2 cellular contexts compared by ENCODE assay signal in the genomic region with DNA sequence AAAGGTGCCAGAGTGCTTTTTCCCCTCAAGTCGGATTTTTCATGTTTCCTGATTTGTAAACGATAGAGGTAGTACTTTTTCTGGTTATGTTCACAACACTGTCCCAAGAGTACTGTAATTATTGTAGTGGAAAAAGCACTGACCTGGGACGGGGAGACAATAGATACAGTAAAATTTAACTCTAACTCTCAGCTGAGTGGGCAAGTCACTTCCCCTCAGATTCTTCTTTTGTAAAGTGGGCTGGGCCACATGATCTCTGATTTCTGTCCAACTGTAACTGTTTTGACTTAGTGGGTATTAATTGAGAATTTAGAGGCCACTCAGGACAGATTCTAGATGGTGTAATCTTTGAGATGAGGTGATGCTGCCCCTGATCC.
TF ChIP-seq lines count a peak whose summit lies in the region.

No MANE protein-coding gene starts in this region.

TF ChIP-seq in HepG2, 621 proteins besides CTCF, POLR2A, EP300 and RAD21:
- TF ChIP-seq MLLT10 (CRISPR knock-in tag; IDR thresholded peaks at IDR 0.05), result no peak
- TF ChIP-seq ZSCAN12 (CRISPR knock-in tag; IDR thresholded peaks at IDR 0.05), result no peak
- no peak for TF ChIP-seq ZFP82 (CRISPR knock-in tag; IDR thresholded peaks at IDR 0.05; ENCODE audit: borderline replicate concordance)
- no peak for TF ChIP-seq PHF21A (CRISPR knock-in tag; IDR thresholded peaks at IDR 0.05)
- TF ChIP-seq, protein P1, sequence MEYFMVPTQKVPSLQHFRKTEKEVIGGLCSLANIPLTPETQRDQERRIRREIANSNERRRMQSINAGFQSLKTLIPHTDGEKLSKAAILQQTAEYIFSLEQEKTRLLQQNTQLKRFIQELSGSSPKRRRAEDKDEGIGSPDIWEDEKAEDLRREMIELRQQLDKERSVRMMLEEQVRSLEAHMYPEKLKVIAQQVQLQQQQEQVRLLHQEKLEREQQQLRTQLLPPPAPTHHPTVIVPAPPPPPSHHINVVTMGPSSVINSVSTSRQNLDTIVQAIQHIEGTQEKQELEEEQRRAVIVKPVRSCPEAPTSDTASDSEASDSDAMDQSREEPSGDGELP (IDR thresholded peaks at IDR 0.05; ENCODE audit: borderline replicate concordance, low read depth), result no peak
- TF ChIP-seq PLSCR1 (CRISPR knock-in tag; IDR thresholded peaks at IDR 0.05; ENCODE audit: borderline replicate concordance), result no peak
- no peak for TF ChIP-seq ZNF431 (CRISPR knock-in tag; IDR thresholded peaks at IDR 0.05; ENCODE audit: borderline replicate concordance, low read depth)
- TF ChIP-seq SUZ12 (IDR thresholded peaks at IDR 0.05; ENCODE audit: low read depth, low read length), result no peak
- no peak for TF ChIP-seq CREM (IDR thresholded peaks at IDR 0.05)
- no peak for TF ChIP-seq CREM (CRISPR knock-in tag; IDR thresholded peaks at IDR 0.05)
- no peak for TF ChIP-seq ZNF639 (CRISPR knock-in tag; conservative IDR thresholded peaks at IDR 0.05)
- TF ChIP-seq HHEX (CRISPR knock-in tag; IDR thresholded peaks at IDR 0.05), result no peak
- TF ChIP-seq ZBTB42 (CRISPR knock-in tag; IDR thresholded peaks at IDR 0.05), result no peak
- TF ChIP-seq, protein P2, sequence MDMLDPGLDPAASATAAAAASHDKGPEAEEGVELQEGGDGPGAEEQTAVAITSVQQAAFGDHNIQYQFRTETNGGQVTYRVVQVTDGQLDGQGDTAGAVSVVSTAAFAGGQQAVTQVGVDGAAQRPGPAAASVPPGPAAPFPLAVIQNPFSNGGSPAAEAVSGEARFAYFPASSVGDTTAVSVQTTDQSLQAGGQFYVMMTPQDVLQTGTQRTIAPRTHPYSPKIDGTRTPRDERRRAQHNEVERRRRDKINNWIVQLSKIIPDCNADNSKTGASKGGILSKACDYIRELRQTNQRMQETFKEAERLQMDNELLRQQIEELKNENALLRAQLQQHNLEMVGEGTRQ (IDR thresholded peaks at IDR 0.05; ENCODE audit: low read depth, low read length), result no peak
- TF ChIP-seq, protein P2 (CRISPR knock-in tag; IDR thresholded peaks at IDR 0.05; ENCODE audit: borderline replicate concordance), result no peak
- no peak for TF ChIP-seq EEA1 (CRISPR knock-in tag; IDR thresholded peaks at IDR 0.05; ENCODE audit: borderline replicate concordance)

TF ChIP-seq in WTC11, 78 proteins besides CTCF, POLR2A, EP300 and RAD21:
- TF ChIP-seq, protein P3, sequence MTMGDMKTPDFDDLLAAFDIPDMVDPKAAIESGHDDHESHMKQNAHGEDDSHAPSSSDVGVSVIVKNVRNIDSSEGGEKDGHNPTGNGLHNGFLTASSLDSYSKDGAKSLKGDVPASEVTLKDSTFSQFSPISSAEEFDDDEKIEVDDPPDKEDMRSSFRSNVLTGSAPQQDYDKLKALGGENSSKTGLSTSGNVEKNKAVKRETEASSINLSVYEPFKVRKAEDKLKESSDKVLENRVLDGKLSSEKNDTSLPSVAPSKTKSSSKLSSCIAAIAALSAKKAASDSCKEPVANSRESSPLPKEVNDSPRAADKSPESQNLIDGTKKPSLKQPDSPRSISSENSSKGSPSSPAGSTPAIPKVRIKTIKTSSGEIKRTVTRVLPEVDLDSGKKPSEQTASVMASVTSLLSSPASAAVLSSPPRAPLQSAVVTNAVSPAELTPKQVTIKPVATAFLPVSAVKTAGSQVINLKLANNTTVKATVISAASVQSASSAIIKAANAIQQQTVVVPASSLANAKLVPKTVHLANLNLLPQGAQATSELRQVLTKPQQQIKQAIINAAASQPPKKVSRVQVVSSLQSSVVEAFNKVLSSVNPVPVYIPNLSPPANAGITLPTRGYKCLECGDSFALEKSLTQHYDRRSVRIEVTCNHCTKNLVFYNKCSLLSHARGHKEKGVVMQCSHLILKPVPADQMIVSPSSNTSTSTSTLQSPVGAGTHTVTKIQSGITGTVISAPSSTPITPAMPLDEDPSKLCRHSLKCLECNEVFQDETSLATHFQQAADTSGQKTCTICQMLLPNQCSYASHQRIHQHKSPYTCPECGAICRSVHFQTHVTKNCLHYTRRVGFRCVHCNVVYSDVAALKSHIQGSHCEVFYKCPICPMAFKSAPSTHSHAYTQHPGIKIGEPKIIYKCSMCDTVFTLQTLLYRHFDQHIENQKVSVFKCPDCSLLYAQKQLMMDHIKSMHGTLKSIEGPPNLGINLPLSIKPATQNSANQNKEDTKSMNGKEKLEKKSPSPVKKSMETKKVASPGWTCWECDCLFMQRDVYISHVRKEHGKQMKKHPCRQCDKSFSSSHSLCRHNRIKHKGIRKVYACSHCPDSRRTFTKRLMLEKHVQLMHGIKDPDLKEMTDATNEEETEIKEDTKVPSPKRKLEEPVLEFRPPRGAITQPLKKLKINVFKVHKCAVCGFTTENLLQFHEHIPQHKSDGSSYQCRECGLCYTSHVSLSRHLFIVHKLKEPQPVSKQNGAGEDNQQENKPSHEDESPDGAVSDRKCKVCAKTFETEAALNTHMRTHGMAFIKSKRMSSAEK (CRISPR knock-in tag; IDR thresholded peaks at IDR 0.05; ENCODE audit: borderline replicate concordance), result no peak
- TF ChIP-seq MAX (CRISPR knock-in tag; IDR thresholded peaks at IDR 0.05), result no peak
- no peak for TF ChIP-seq SP1 (CRISPR knock-in tag; conservative IDR thresholded peaks at IDR 0.05)
- TF ChIP-seq, protein P2 (CRISPR knock-in tag; IDR thresholded peaks at IDR 0.05), result no peak
- no peak for TF ChIP-seq E2F4 (CRISPR knock-in tag; IDR thresholded peaks at IDR 0.05; ENCODE audit: borderline replicate concordance, low read depth)
- no peak for TF ChIP-seq GTF2I (CRISPR knock-in tag; conservative IDR thresholded peaks at IDR 0.05)
- TF ChIP-seq ZBTB21 (CRISPR knock-in tag; IDR thresholded peaks at IDR 0.05; ENCODE audit: borderline replicate concordance), result no peak
- TF ChIP-seq EMX1 (CRISPR knock-in tag; IDR thresholded peaks at IDR 0.05), result no peak
- no peak for TF ChIP-seq ZNF317 (CRISPR knock-in tag; IDR thresholded peaks at IDR 0.05; ENCODE audit: borderline replicate concordance, low read depth)
- no peak for TF ChIP-seq NR3C1 (CRISPR knock-in tag; conservative IDR thresholded peaks at IDR 0.05; ENCODE audit: low read depth)
- TF ChIP-seq ESRRA (CRISPR knock-in tag; IDR thresholded peaks at IDR 0.05; ENCODE audit: borderline replicate concordance), result no peak
- TF ChIP-seq, protein P4, sequence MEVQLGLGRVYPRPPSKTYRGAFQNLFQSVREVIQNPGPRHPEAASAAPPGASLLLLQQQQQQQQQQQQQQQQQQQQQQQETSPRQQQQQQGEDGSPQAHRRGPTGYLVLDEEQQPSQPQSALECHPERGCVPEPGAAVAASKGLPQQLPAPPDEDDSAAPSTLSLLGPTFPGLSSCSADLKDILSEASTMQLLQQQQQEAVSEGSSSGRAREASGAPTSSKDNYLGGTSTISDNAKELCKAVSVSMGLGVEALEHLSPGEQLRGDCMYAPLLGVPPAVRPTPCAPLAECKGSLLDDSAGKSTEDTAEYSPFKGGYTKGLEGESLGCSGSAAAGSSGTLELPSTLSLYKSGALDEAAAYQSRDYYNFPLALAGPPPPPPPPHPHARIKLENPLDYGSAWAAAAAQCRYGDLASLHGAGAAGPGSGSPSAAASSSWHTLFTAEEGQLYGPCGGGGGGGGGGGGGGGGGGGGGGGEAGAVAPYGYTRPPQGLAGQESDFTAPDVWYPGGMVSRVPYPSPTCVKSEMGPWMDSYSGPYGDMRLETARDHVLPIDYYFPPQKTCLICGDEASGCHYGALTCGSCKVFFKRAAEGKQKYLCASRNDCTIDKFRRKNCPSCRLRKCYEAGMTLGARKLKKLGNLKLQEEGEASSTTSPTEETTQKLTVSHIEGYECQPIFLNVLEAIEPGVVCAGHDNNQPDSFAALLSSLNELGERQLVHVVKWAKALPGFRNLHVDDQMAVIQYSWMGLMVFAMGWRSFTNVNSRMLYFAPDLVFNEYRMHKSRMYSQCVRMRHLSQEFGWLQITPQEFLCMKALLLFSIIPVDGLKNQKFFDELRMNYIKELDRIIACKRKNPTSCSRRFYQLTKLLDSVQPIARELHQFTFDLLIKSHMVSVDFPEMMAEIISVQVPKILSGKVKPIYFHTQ (CRISPR knock-in tag; IDR thresholded peaks at IDR 0.05), result no peak
- TF ChIP-seq TEAD4 (CRISPR knock-in tag; IDR thresholded peaks at IDR 0.05), result no peak
